In genomic region chr5:35788724-35789123, GRCh38 we compare ENCODE assay signal across 20 cellular contexts.
"Had no signal": no experiment of that assay in that cellular context is flagged by ENCODE, and none has a peak within 500 bp of the region (broad histone marks: within the 10 kb centered on the region; RNA-seq: fewer than 3 reads in every experiment).

No MANE protein-coding gene starts in this region.

- H3K9me3 Mint-ChIP-seq: activated T-cell treated with anti-CD3 and anti-CD28 coated beads, Interleukin-2, amount 50 U/mL, for 4 hours; natural killer cell treated with Interleukin-12 subunit alpha and Interleukin-12 subunit beta and Interleukin-15 and Interleukin-18, amount 100 ng/mL, for 72 hours; stimulated activated naive CD8-positive, alpha-beta T cell treated with anti-CD3 and anti-CD28 coated beads, Interleukin-15, amount 100 ng/mL, for 72 hours; T-cell had no signal

- H3K27me3 ChIP-seq: cardiac muscle cell, foreskin keratinocyte, testis, upper lobe of right lung had no signal

- H3K27ac ChIP-seq: cardiac muscle cell, foreskin keratinocyte, testis, upper lobe of right lung had no signal

- H3K36me3 ChIP-seq: cardiac muscle cell, upper lobe of right lung had no signal

- H3K4me1 ChIP-seq: foreskin keratinocyte, upper lobe of right lung had no signal

- H3K27ac Mint-ChIP-seq: natural killer cell treated with Interleukin-12 subunit alpha and Interleukin-12 subunit beta and Interleukin-15 and Interleukin-18, amount 100 ng/mL, for 72 hours had no signal

- H3K36me3 Mint-ChIP-seq: natural killer cell treated with Interleukin-12 subunit alpha and Interleukin-12 subunit beta and Interleukin-15 and Interleukin-18, amount 100 ng/mL, for 72 hours had no signal

- H3K9me3 ChIP-seq: SK-N-SH, testis, upper lobe of right lung had no signal

- H3K4me3 ChIP-seq: cardiac muscle cell, smooth muscle cell, testis, upper lobe of right lung had no signal

- ATAC-seq: activated T-cell treated with anti-CD3 and anti-CD28 coated beads, Interleukin-2, amount 50 U/mL, for 4 hours; foreskin keratinocyte; left colon; natural killer cell treated with Interleukin-12 subunit alpha and Interleukin-12 subunit beta and Interleukin-15 and Interleukin-18, amount 100 ng/mL, for 72 hours; stimulated activated naive CD8-positive, alpha-beta T cell treated with anti-CD3 and anti-CD28 coated beads, Interleukin-15, amount 100 ng/mL, for 72 hours; T-cell; upper lobe of right lung had no signal

- H3K27me3 Mint-ChIP-seq: stimulated activated naive CD8-positive, alpha-beta T cell treated with anti-CD3 and anti-CD28 coated beads, Interleukin-15, amount 100 ng/mL, for 72 hours; T-cell had no signal

- DNase-seq: activated CD4-positive, alpha-beta T cell treated with anti-CD3 and anti-CD28 coated beads, Interleukin-2, amount 50 U/mL, for 48 hours; activated CD4-positive, CD25-positive, alpha-beta regulatory T cell treated with anti-CD3 and anti-CD28 coated beads, Interleukin-2, amount 50 U/mL, for 72 hours; activated gamma-delta T cell treated with Interleukin-2 at 50 U/mL for 16 hours; activated T-cell treated with anti-CD3 and anti-CD28 coated beads, Interleukin-2, amount 50 U/mL, for 4 hours; foreskin keratinocyte; head of caudate nucleus; left colon; mesenchymal stem cell; nucleus accumbens; posterior cingulate gyrus; right cardiac atrium; SHP77; SK-N-SH; stimulated activated naive CD8-positive, alpha-beta T cell treated with anti-CD3 and anti-CD28 coated beads, Interleukin-15, amount 100 ng/mL, for 72 hours; T-cell; testis; upper lobe of right lung had no signal

- H3K4me3 Mint-ChIP-seq: activated T-cell treated with anti-CD3 and anti-CD28 coated beads, Interleukin-2, amount 50 U/mL, for 4 hours; natural killer cell treated with Interleukin-12 subunit alpha and Interleukin-12 subunit beta and Interleukin-15 and Interleukin-18, amount 100 ng/mL, for 72 hours had no signal
